In genomic region chr10:26780793-26781601, GRCh38 we compare ENCODE assay signal across 8 cellular contexts.
DNase-seq lines count a peak whose midpoint lies in the region; ATAC-seq and TF ChIP-seq lines count a peak whose summit lies in the region.

No MANE protein-coding gene starts in this region.

- POLR2A ChIA-PET in activated CD4-positive, alpha-beta memory T cell treated with anti-CD3 and anti-CD28 coated beads for 36 hours (lab: Charles Lee): interaction anchor here (0.8 to 1.3 kb wide), 3 partner anchors 63 to 179 kb away, joined by 3 to 4 read pairs (median 3); partner anchors contain the start of gene PDSS1
- POLR2A ChIA-PET in activated CD4-positive, alpha-beta memory T cell treated with anti-CD3 and anti-CD28 coated beads, Interleukin-2, amount 10 ng/mL, durations not matched to agents 7 days and 5 days (lab: Charles Lee): interaction anchor here (1.0 to 1.3 kb wide), 2 partner anchors 19 to 41 kb away, joined by 3 to 4 read pairs; no protein-coding TSS in a partner anchor

- H3K9me3 Mint-ChIP-seq in activated CD4-positive, alpha-beta memory T cell treated with anti-CD3 and anti-CD28 coated beads for 36 hours: no peaks in the 10 kb centered on the region
- H3K9me3 Mint-ChIP-seq in activated CD4-positive, alpha-beta memory T cell treated with anti-CD3 and anti-CD28 coated beads, Interleukin-2, amount 10 ng/mL, durations not matched to agents 7 days and 5 days: no peaks in the 10 kb centered on the region

- H3K9ac ChIP-seq in OCI-LY1 (ENCODE audit: low read length) (peak overlapping the region; percentile 35; the same call in 1 of the 2 replicates), smooth muscle cell (ENCODE audit: low read depth) (peak overlapping the region; percentile 86)

- H3F3A ChIP-seq in OCI-LY1 (ENCODE audit: insufficient read depth, low read length) (no peaks in the 10 kb centered on the region), smooth muscle cell (ENCODE audit: low read depth) (no peaks in the 10 kb centered on the region)

- H3K4me1 Mint-ChIP-seq in activated CD4-positive, alpha-beta memory T cell treated with anti-CD3 and anti-CD28 coated beads for 36 hours (ENCODE audit: low read depth): peaks cover 81% of the 10 kb centered on the region
- H3K4me1 Mint-ChIP-seq in activated CD4-positive, alpha-beta memory T cell treated with anti-CD3 and anti-CD28 coated beads, Interleukin-2, amount 10 ng/mL, durations not matched to agents 7 days and 5 days: peaks cover 44% of the 10 kb centered on the region

- H3K36me3 Mint-ChIP-seq in activated CD4-positive, alpha-beta memory T cell treated with anti-CD3 and anti-CD28 coated beads for 36 hours: peaks cover 5% of the 10 kb centered on the region
- H3K36me3 Mint-ChIP-seq in activated CD4-positive, alpha-beta memory T cell treated with anti-CD3 and anti-CD28 coated beads, Interleukin-2, amount 10 ng/mL, durations not matched to agents 7 days and 5 days (ENCODE audit: low read depth): peaks cover 22% of the 10 kb centered on the region

- H3K9me3 ChIP-seq in OCI-LY1 (ENCODE audit: low read length) (no peaks in the 10 kb centered on the region), esophagus (ENCODE audit: control insufficient read depth in 2 of 2, insufficient read depth in 1 of 2, low read depth in 1 of 2, low read length in 1 of 2) (no peaks in the 10 kb centered on the region), smooth muscle cell (replicated peaks; ENCODE audit: low read depth) (no peaks in the 10 kb centered on the region)

- H3K4me1 ChIP-seq in OCI-LY1 (ENCODE audit: insufficient read depth, low read length, severe bottlenecking) (peaks cover 77% of the 10 kb centered on the region), esophagus (ENCODE audit: control insufficient read depth in 2 of 2, insufficient read depth in 2 of 2, low read length in 1 of 2) (peaks cover 2 to 18% of the 10 kb centered on the region in 2 donors), smooth muscle cell (ENCODE audit: low read depth) (peaks cover 28% of the 10 kb centered on the region)

- H3K27me3 ChIP-seq in OCI-LY1 (ENCODE audit: insufficient read depth, low read length) (no peaks in the 10 kb centered on the region), esophagus (ENCODE audit: control insufficient read depth in 1 of 2, insufficient read depth in 2 of 2, low read length in 2 of 2) (no peaks in the 10 kb centered on the region), smooth muscle cell (ENCODE audit: low read depth) (no peaks in the 10 kb centered on the region)

- H2AFZ ChIP-seq in OCI-LY1 (ENCODE audit: low read length) (no peak overlapping the region), smooth muscle cell (ENCODE audit: low read depth) (no peak overlapping the region)

- CTCF ChIA-PET in activated CD4-positive, alpha-beta memory T cell treated with anti-CD3 and anti-CD28 coated beads for 36 hours (lab: Charles Lee): interaction anchor here (1.1 to 3.7 kb wide), 9 partner anchors 24 to 104 kb away, joined by 3 to 15 read pairs (median 5); partner anchors contain the start of gene ABI1
- CTCF ChIA-PET in activated CD4-positive, alpha-beta memory T cell treated with anti-CD3 and anti-CD28 coated beads, Interleukin-2, amount 10 ng/mL, durations not matched to agents 7 days and 5 days (lab: Charles Lee): interaction anchor here (1.7 kb wide), 1 partner anchor 55 kb away, joined by 5 read pairs; no protein-coding TSS in a partner anchor

- peak; percentile 66 for DNase-seq in activated CD4-positive, alpha-beta memory T cell treated with anti-CD3 and anti-CD28 coated beads for 36 hours
- DNase-seq in activated CD4-positive, alpha-beta memory T cell treated with anti-CD3 and anti-CD28 coated beads, Interleukin-2, amount 10 ng/mL, durations not matched to agents 7 days and 5 days: no peak
- peak; percentile 47 for DNase-seq in HFF-Myc (ENCODE audit: extremely low read depth, low read depth)
- no peak for DNase-seq in smooth muscle cell (lab: John Stamatoyannopoulos, UW; ENCODE audit: unreplicated experiment)
- DNase-seq in ecto neural progenitor cell (ENCODE audit: low spot score): no peak

- H3K4me3 ChIP-seq in HFF-Myc (replicated peaks; ENCODE audit: low read depth, low read length) (no peak overlapping the region), OCI-LY1 (ENCODE audit: low read depth, low read length, poor library complexity, severe bottlenecking) (no peak overlapping the region), esophagus (ENCODE audit: low read depth in 1 of 2, low read length in 2 of 2) (no peak overlapping the region), smooth muscle cell (no peak overlapping the region)

- ATAC-seq in HG03025 (IDR thresholded peaks at IDR 0.05; ENCODE audit: low FRiP score, unreplicated experiment): no peak

- H3K27ac ChIP-seq in OCI-LY1 (ENCODE audit: low read depth, low read length, poor library complexity, severe bottlenecking) (peak overlapping the region; percentile 57), esophagus (ENCODE audit: low read depth in 2 of 2, low read length in 1 of 2) (peak overlapping the region; percentile 79 to 85), smooth muscle cell (ENCODE audit: low read depth) (peak overlapping the region; percentile 94)

- peaks cover 21% of the 10 kb centered on the region; the same call in 1 of the 2 replicates for H3K36me3 ChIP-seq in OCI-LY1 (ENCODE audit: insufficient read depth, low read length)
- H3K36me3 ChIP-seq in esophagus (ENCODE audit: control insufficient read depth in 2 of 2, insufficient read depth in 2 of 2, low read length in 1 of 2): no peaks in the 10 kb centered on the region
- no peaks in the 10 kb centered on the region for H3K36me3 ChIP-seq in smooth muscle cell (ENCODE audit: low read depth)

- no peaks in the 10 kb centered on the region for H4K20me1 ChIP-seq in OCI-LY1 (ENCODE audit: insufficient read depth, low read length)
- H4K20me1 ChIP-seq in smooth muscle cell (ENCODE audit: low read depth): peaks cover 57% of the 10 kb centered on the region

- H3K4me2 ChIP-seq in OCI-LY1 (ENCODE audit: low read length) (peak overlapping the region; percentile 58), smooth muscle cell (peak overlapping the region; percentile 62)

- TF ChIP-seq CTCF in HFF-Myc (IDR thresholded peaks at IDR 0.05; ENCODE audit: low read depth, low read length, missing control alignments) (no peak), OCI-LY1 (IDR thresholded peaks at IDR 0.05; ENCODE audit: low read length) (no peak), smooth muscle cell (IDR thresholded peaks at IDR 0.05; ENCODE audit: borderline replicate concordance, insufficient read depth, poor library complexity, severe bottlenecking) (no peak)

- intact Hi-C loops in activated CD4-positive, alpha-beta memory T cell treated with anti-CD3 and anti-CD28 coated beads for 36 hours (cut with micrococcal nuclease): loop anchor here (1.0 to 5.0 kb wide), 7 partner anchors 24 to 564 kb away; no protein-coding TSS in a partner anchor

- H3K9me2 ChIP-seq in OCI-LY1 (ENCODE audit: low read depth, low read length): no peaks in the 10 kb centered on the region

- H3K27me3 Mint-ChIP-seq in activated CD4-positive, alpha-beta memory T cell treated with anti-CD3 and anti-CD28 coated beads for 36 hours: no peaks in the 10 kb centered on the region
- H3K27me3 Mint-ChIP-seq in activated CD4-positive, alpha-beta memory T cell treated with anti-CD3 and anti-CD28 coated beads, Interleukin-2, amount 10 ng/mL, durations not matched to agents 7 days and 5 days: no peaks in the 10 kb centered on the region

- H3K4me3 Mint-ChIP-seq in activated CD4-positive, alpha-beta memory T cell treated with anti-CD3 and anti-CD28 coated beads for 36 hours: peak overlapping the region; percentile 21
- no peak overlapping the region for H3K4me3 Mint-ChIP-seq in activated CD4-positive, alpha-beta memory T cell treated with anti-CD3 and anti-CD28 coated beads, Interleukin-2, amount 10 ng/mL, durations not matched to agents 7 days and 5 days

- 45 to 47% methylated on average over 4 of the region's 4 CpGs for WGBS in esophagus, 2 donors
- 31% methylated on average over 4 of the region's 4 CpGs for WGBS in smooth muscle cell (ENCODE audit: low lambda C conversion rate)

- H3K79me2 ChIP-seq in OCI-LY1 (ENCODE audit: insufficient read depth, low read length) (peaks cover 92% of the 10 kb centered on the region), smooth muscle cell (ENCODE audit: low read depth) (peaks cover 60% of the 10 kb centered on the region)

- H3K27ac Mint-ChIP-seq in activated CD4-positive, alpha-beta memory T cell treated with anti-CD3 and anti-CD28 coated beads for 36 hours: peak overlapping the region; percentile 82
- H3K27ac Mint-ChIP-seq in activated CD4-positive, alpha-beta memory T cell treated with anti-CD3 and anti-CD28 coated beads, Interleukin-2, amount 10 ng/mL, durations not matched to agents 7 days and 5 days: no peak overlapping the region

Comparison
In these comparisons a context has a peak if more than half of its experiments do, and no peak if none do; other contexts are left out.
1. DNase-seq: peak in activated CD4-positive, alpha-beta memory T cell treated with anti-CD3 and anti-CD28 coated beads for 36 hours (single experiment) and HFF-Myc (single experiment); none in activated CD4-positive, alpha-beta memory T cell treated with anti-CD3 and anti-CD28 coated beads, Interleukin-2, amount 10 ng/mL, durations not matched to agents 7 days and 5 days (single experiment), smooth muscle cell (single experiment) and ecto neural progenitor cell (single experiment).
2. Peak in every context shown above with its lines, with median percentiles within 50 percentile points of each other: H3K27ac ChIP-seq.